16 cellular contexts compared by ENCODE assay signal in the genomic region with DNA sequence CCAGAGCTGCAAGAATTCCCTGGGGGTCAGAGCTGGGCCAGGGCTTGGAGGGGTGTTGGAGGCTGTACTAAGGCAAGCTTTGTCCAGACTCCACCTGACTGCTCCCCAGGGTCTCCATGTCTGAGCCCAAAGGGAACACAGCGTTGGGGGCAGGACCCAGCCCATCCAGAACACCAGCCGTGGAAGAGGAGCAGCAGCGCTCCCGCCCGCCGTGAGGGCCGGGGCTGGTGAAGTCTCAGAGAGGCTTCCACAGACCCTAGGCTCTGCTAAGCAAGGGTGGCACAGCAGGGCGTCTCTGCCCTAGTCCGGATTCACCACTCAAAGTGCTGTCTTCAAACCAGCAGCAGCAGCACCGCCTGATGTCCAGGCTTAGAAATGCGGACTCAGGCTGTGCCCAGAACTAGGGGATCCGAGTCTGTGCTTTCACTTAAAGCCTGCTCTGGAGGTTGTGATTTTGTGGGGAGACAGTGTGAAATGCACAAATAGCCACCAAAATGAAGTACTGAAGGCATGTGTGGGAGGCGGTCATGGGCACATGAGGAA. TPM values are rescaled to one million over a fixed set of nuclear protein-coding genes. Genes with fewer than 3 reads are reported as not detected.
DNase-seq lines count a peak whose midpoint lies in the region; TF ChIP-seq lines count a peak whose summit lies in the region.
"Had no signal": no experiment of that assay in that cellular context is flagged by ENCODE, and none has a peak within 500 bp of the region (broad histone marks: within the 10 kb centered on the region; RNA-seq: fewer than 3 reads in every experiment).

No MANE protein-coding gene starts in this region.

- peaks cover 52% of the 10 kb centered on the region for H3K4me1 Mint-ChIP-seq in nephron
- H3K4me1 Mint-ChIP-seq: IgD-negative memory B cell, memory B cell had no signal

- DNase-seq in BE2C (no peak), NB4 (ENCODE audit: low read depth) (peak; percentile 47), brain microvascular endothelial cell (no peak), COR-L47 (lab: John Stamatoyannopoulos, UW) (no peak), LoVo (ENCODE audit: low spot score) (no peak), NCI-H82 (lab: John Stamatoyannopoulos, UW) (no peak)
- no peak for DNase-seq in activated CD4-positive, CD25-positive, alpha-beta regulatory T cell treated with anti-CD3 and anti-CD28 coated beads, Interleukin-2, amount 50 U/mL, for 72 hours
- DNase-seq: amygdala; NCI-H187 treated with DMSO at 0.1 percent for 48 hours; Peyer's patch; stimulated activated CD4-positive, alpha-beta T cell treated with anti-CD3 and anti-CD28 coated beads, Interleukin-2, amount 100 ng/mL, for 48 hours; stimulated activated naive CD8-positive, alpha-beta T cell treated with anti-CD3 and anti-CD28 coated beads, Interleukin-15, Interleukin-2, amounts not matched to agents 100 U/mL and 50 U/mL, for 24 hours had no signal

- H3K36me3 ChIP-seq in BE2C (no peaks in the 10 kb centered on the region), brain microvascular endothelial cell (replicated peaks) (no peaks in the 10 kb centered on the region)
- H3K36me3 ChIP-seq: HAP-1, Peyer's patch had no signal

- H3K4me3 ChIP-seq in BE2C (ENCODE audit: low read depth, low read length) (no peak overlapping the region), NB4 (ENCODE audit: low read depth, low read length) (no peak overlapping the region), brain microvascular endothelial cell (ENCODE audit: low read depth, low read length) (no peak overlapping the region)
- H3K4me3 ChIP-seq: HAP-1, Peyer's patch had no signal

- no peak for TF ChIP-seq POLR2A in NB4 (IDR thresholded peaks at IDR 0.05; ENCODE audit: extremely low read depth, insufficient read length)

- H3K27me3 Mint-ChIP-seq in nephron (ENCODE audit: low read depth), result peaks cover 19% of the 10 kb centered on the region
- H3K27me3 Mint-ChIP-seq: IgD-negative memory B cell had no signal

- no peaks in the 10 kb centered on the region for H3K27me3 ChIP-seq in BE2C
- peaks cover 3% of the 10 kb centered on the region for H3K27me3 ChIP-seq in brain microvascular endothelial cell (replicated peaks)
- H3K27me3 ChIP-seq: Peyer's patch had no signal

- H3K4me1 ChIP-seq in BE2C, result no peaks in the 10 kb centered on the region; the same call in 1 of the 2 replicates

- in situ Hi-C loops in brain microvascular endothelial cell (cut with HindIII; ENCODE audit: low pct_ligation_motif_present, low sequenced_read_pairs), result no loop called here

- H3K9me3 ChIP-seq in BE2C, result no peaks in the 10 kb centered on the region
- H3K9me3 ChIP-seq: HAP-1, Peyer's patch had no signal

- peaks cover 3% of the 10 kb centered on the region for H3K9me3 Mint-ChIP-seq in nephron

- TF ChIP-seq CTCF in BE2C (IDR thresholded peaks at IDR 0.05; ENCODE audit: low read depth, low read length), result peak; percentile 13; the same call in 1 of the 2 replicates
- no peak for TF ChIP-seq CTCF in NB4 (IDR thresholded peaks at IDR 0.05; ENCODE audit: low read depth, low read length)
- peak; percentile 37 for TF ChIP-seq CTCF in brain microvascular endothelial cell (IDR thresholded peaks at IDR 0.05; ENCODE audit: low read depth, low read length, missing control alignments)
- TF ChIP-seq CTCF in nephron (IDR thresholded peaks at IDR 0.05; ENCODE audit: unreplicated experiment in 3 of 3), result no peak

- peak overlapping the region; percentile 3 to 17 (median 16) for H3K27ac Mint-ChIP-seq in nephron
- H3K27ac Mint-ChIP-seq: memory B cell had no signal

- H3K27ac ChIP-seq in brain microvascular endothelial cell, result no peak overlapping the region
- H3K27ac ChIP-seq: Peyer's patch had no signal

- H3K36me3 Mint-ChIP-seq in nephron (ENCODE audit: low read depth), result peaks cover 11% of the 10 kb centered on the region
- H3K36me3 Mint-ChIP-seq: IgD-negative memory B cell had no signal

- H3K4me3 Mint-ChIP-seq in nephron, result no peak overlapping the region
- H3K4me3 Mint-ChIP-seq: IgD-negative memory B cell, memory B cell had no signal

RNA-seq across cellular contexts. Expression of a gene that starts 16.7 kb away (rescaled TPM):
- polyA plus RNA-seq in BE2C (2012; ENCODE audit: insufficient read depth, insufficient read length, low read depth), result 6.1 TPM
- polyA plus RNA-seq: IgD-negative memory B cell had no signal

Comparison
In these comparisons a context has a peak if more than half of its experiments do, and no peak if none do; other contexts are left out.
1. CTCF ChIP-seq: peak in BE2C (single experiment) and brain microvascular endothelial cell (single experiment); none in NB4 (single experiment) and nephron (0 of 3).